ENCODE assay signal across 12 cellular contexts in the genomic region with DNA sequence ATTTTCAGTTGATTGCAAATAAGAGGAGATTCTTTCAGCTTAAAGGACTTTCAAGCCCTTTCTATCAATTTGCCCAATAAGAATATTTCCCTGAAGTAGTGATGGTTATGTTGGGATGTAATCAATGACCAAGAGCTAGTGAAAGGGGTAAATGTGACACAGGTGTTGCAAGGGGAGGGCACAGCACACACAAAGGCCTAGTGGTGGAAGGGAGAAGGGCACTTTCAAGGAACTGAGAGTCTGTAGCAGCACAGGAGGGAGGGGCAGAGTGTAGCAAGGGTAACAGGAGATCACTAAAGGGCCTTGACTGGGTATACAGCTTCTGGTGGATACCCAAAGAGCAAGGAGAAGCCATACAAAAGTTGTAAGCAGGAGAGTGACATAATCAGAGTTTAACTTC.
DNase-seq lines count a peak whose midpoint lies in the region; ATAC-seq and TF ChIP-seq lines count a peak whose summit lies in the region.
"Had no signal": no experiment of that assay in that cellular context is flagged by ENCODE, and none has a peak within 500 bp of the region (broad histone marks: within the 10 kb centered on the region; RNA-seq: fewer than 3 reads in every experiment).

No MANE protein-coding gene starts in this region.

- H3K9me3 Mint-ChIP-seq in neural progenitor cell, result no peaks in the 10 kb centered on the region

- H3K4me2 ChIP-seq in neural progenitor cell, result no peak overlapping the region

- H3K9me3 ChIP-seq in neural progenitor cell (ENCODE audit: low read depth), result no peaks in the 10 kb centered on the region
- H3K9me3 ChIP-seq: stomach had no signal

- no peaks in the 10 kb centered on the region for H3K79me2 ChIP-seq in neural progenitor cell (ENCODE audit: low read depth)

- no peaks in the 10 kb centered on the region for H3K27me3 ChIP-seq in neural progenitor cell
- H3K27me3 ChIP-seq: stomach had no signal

- H3K27ac ChIP-seq in neural progenitor cell, result no peak overlapping the region
- H3K27ac ChIP-seq: stomach, VCaP had no signal

- ATAC-seq in GM19372 (IDR thresholded peaks at IDR 0.05; ENCODE audit: low read depth, unreplicated experiment), result peak; percentile 74
- peak; percentile 62 for ATAC-seq in HG02610 (IDR thresholded peaks at IDR 0.05; ENCODE audit: unreplicated experiment)
- ATAC-seq in HG03571 (IDR thresholded peaks at IDR 0.05; ENCODE audit: unreplicated experiment), result peak; percentile 49
- ATAC-seq: Panc1 had no signal

- DNase-seq in neural progenitor cell (ENCODE audit: low spot score) (peak; percentile 8), COR-L47 (lab: John Stamatoyannopoulos, UW) (no peak), NCI-H1436 treated with DMSO at 0.1 percent for 48 hours (lab: John Stamatoyannopoulos, UW) (no peak)
- DNase-seq in effector CD8-positive, alpha-beta T cell (lab: John Stamatoyannopoulos, UW), result no peak
- DNase-seq: NCI-H1930; stimulated activated CD4-positive, alpha-beta T cell treated with anti-CD3 and anti-CD28 coated beads, Interleukin-1b, Interleukin-23, amount 100 ng/mL, for 48 hours; stomach had no signal

- H3K27me3 Mint-ChIP-seq in neural progenitor cell (ENCODE audit: insufficient read depth, low read depth), result peaks cover 2% of the 10 kb centered on the region

- no peak overlapping the region for H3K4me3 ChIP-seq in neural progenitor cell
- H3K4me3 ChIP-seq: stomach had no signal

- H3K27ac Mint-ChIP-seq in neural progenitor cell, result no peak overlapping the region

- H3K4me1 ChIP-seq in neural progenitor cell, result no peaks in the 10 kb centered on the region
- H3K4me1 ChIP-seq: stomach had no signal

- H4K20me1 ChIP-seq in neural progenitor cell (ENCODE audit: low read depth), result no peaks in the 10 kb centered on the region

- no peak overlapping the region for H3K9ac ChIP-seq in neural progenitor cell

- H3K4me1 Mint-ChIP-seq in neural progenitor cell, result no peaks in the 10 kb centered on the region

- peak; percentile 28 for TF ChIP-seq CTCF in neural progenitor cell (IDR thresholded peaks at IDR 0.05)

- H3K4me3 Mint-ChIP-seq in neural progenitor cell, result no peak overlapping the region

- H3K36me3 ChIP-seq in neural progenitor cell, result no peaks in the 10 kb centered on the region
- H3K36me3 ChIP-seq: stomach had no signal

- H3F3A ChIP-seq in neural progenitor cell (ENCODE audit: low read depth), result no peaks in the 10 kb centered on the region

- no peak overlapping the region for H2AFZ ChIP-seq in neural progenitor cell (replicated peaks)

- no peaks in the 10 kb centered on the region for H3K36me3 Mint-ChIP-seq in neural progenitor cell
